Comparison of ENCODE assay signal across 8 cellular contexts in genomic region chr21:43477945-43478386, GRCh38. TPM values are rescaled to one million over a fixed set of nuclear protein-coding genes. Genes with fewer than 3 reads are reported as not detected.
DNase-seq lines count a peak whose midpoint lies in the region; ATAC-seq, FAIRE-seq and TF ChIP-seq lines count a peak whose summit lies in the region.
"Not testable (repeated sequence)": the region's sequence is repeated elsewhere in the genome, so short reads cannot be mapped to it uniquely, and the experiment has no call there.

No MANE protein-coding gene starts in this region.

- not testable (repeated sequence) for H3K9me3 ChIP-seq in A549; heart left ventricle; keratinocyte (ENCODE audit: control insufficient read depth, low read depth, low read length); right lobe of liver; upper lobe of left lung

- TF ChIP-seq RAD21 in A549 (conservative IDR thresholded peaks at IDR 0.05 in 1 of 2, IDR thresholded peaks at IDR 0.05 in 1 of 2): not testable (repeated sequence)

- CTCF ChIA-PET in A549 (lab: Yijun Ruan, JAX): not testable (repeated sequence)

- peak; percentile 91 to 95 for ATAC-seq in A549
- peak; percentile 90 for ATAC-seq in esophagus mucosa
- ATAC-seq in heart left ventricle: peak; percentile 69 to 84 (median 80)
- peak; percentile 83 to 92 (median 86) for ATAC-seq in right lobe of liver
- ATAC-seq in omental fat pad (ENCODE audit: low FRiP score): peak; percentile 84
- ATAC-seq in upper lobe of left lung (ENCODE audit: low FRiP score in 2 of 2): peak; percentile 51 to 82

- no CpG with 5 or more reads among the region's 16 CpGs for WGBS in A549 (ENCODE audit: missing lambda C conversion rate)
- WGBS in heart left ventricle, 4 donors: no CpG with 5 or more reads among the region's 16 CpGs
- whole genome bisulfite sequencing in right lobe of liver (ENCODE audit: insufficient coverage, low coverage, low lambda C conversion rate, missing lambda C conversion rate): no CpG with 5 or more reads among the region's 16 CpGs
- no CpG with 5 or more reads among the region's 16 CpGs for WGBS in upper lobe of left lung, 2 donors

- not testable (repeated sequence) for H3K9ac ChIP-seq in keratinocyte (ENCODE audit: control insufficient read depth, extremely low read depth, insufficient read depth, low read length)

- intact Hi-C loops in heart left ventricle (cut with DNase I); right lobe of liver (cut with DNase I): not testable (repeated sequence)

- not testable (repeated sequence) for H3K36me3 ChIP-seq in heart left ventricle; keratinocyte (ENCODE audit: control insufficient read depth in 2 of 2, extremely low read depth in 1 of 2, insufficient read depth in 2 of 2, low read length in 2 of 2); right lobe of liver; upper lobe of left lung

- FAIRE-seq in A549 (lab: Jason Lieb, UNC): not testable (repeated sequence)
- FAIRE-seq in RCC 7860 (lab: Jason Lieb, UNC) (peak; percentile 84), keratinocyte (lab: Jason Lieb, UNC) (peak; percentile 74)

- H3K27ac ChIP-seq in A549; heart left ventricle; keratinocyte (ENCODE audit: control insufficient read depth, insufficient read depth, low read length); right lobe of liver; upper lobe of left lung: not testable (repeated sequence)

- POLR2A ChIA-PET in A549 (lab: Yijun Ruan, JAX): not testable (repeated sequence)

- not testable (repeated sequence) for H3K9me1 ChIP-seq in keratinocyte (ENCODE audit: control insufficient read depth, extremely low read depth, insufficient read depth, low read length)

- H3K4me1 ChIP-seq in A549; heart left ventricle; keratinocyte (ENCODE audit: control insufficient read depth, extremely low read depth, insufficient read depth, low read length); right lobe of liver; upper lobe of left lung: not testable (repeated sequence)

- dilution Hi-C loops in keratinocyte (cut with MboI; ENCODE audit: extremely low pct_ligation_motif_present, low sequenced_read_pairs): not testable (repeated sequence)

- not testable (repeated sequence) for TF ChIP-seq POLR2A in A549 (IDR thresholded peaks at IDR 0.05; ENCODE audit: low read length); heart left ventricle (IDR thresholded peaks at IDR 0.05); right lobe of liver (IDR thresholded peaks at IDR 0.05); upper lobe of left lung (IDR thresholded peaks at IDR 0.05)

- H3K79me2 ChIP-seq in keratinocyte (ENCODE audit: control insufficient read depth, insufficient read depth, low read length): not testable (repeated sequence)

- not testable (repeated sequence) for H3K4me3 ChIP-seq in A549; heart left ventricle; keratinocyte (ENCODE audit: control insufficient read depth in 2 of 3, extremely low read depth in 1 of 3, insufficient read depth in 2 of 3, low read depth in 1 of 3, low read length in 3 of 3); right lobe of liver; upper lobe of left lung

- TF ChIP-seq CTCF in A549 (IDR thresholded peaks at IDR 0.05); heart left ventricle (IDR thresholded peaks at IDR 0.05); keratinocyte (optimal IDR thresholded peaks at IDR 0.05 in 1 of 3, IDR thresholded peaks at IDR 0.05 in 1 of 3, conservative IDR thresholded peaks at IDR 0.05 in 1 of 3; ENCODE audit: extremely low read depth in 1 of 3, insufficient read depth in 2 of 3, low read length in 3 of 3); right lobe of liver (IDR thresholded peaks at IDR 0.05); omental fat pad (IDR thresholded peaks at IDR 0.05); upper lobe of left lung (IDR thresholded peaks at IDR 0.05): not testable (repeated sequence)

- H3K4me2 ChIP-seq in A549; keratinocyte (ENCODE audit: control insufficient read depth, extremely low read depth, insufficient read depth, low read depth, low read length): not testable (repeated sequence)

- DNase-seq in A549 (ENCODE audit: low read depth in 1 of 2, low spot score in 1 of 2); RCC 7860 (ENCODE audit: low spot score); heart left ventricle; keratinocyte (ENCODE audit: low read depth, low spot score); right lobe of liver; omental fat pad (ENCODE audit: low spot score); upper lobe of left lung: not testable (repeated sequence)

- not testable (repeated sequence) for TF ChIP-seq EP300 in A549 (IDR thresholded peaks at IDR 0.05); upper lobe of left lung (IDR thresholded peaks at IDR 0.05)

- H3K27me3 ChIP-seq in heart left ventricle; keratinocyte (ENCODE audit: control insufficient read depth, extremely low read depth, insufficient read depth, low read length); right lobe of liver; upper lobe of left lung: not testable (repeated sequence)

- H4K20me1 ChIP-seq in keratinocyte (ENCODE audit: control insufficient read depth, extremely low read depth, insufficient read depth, low read length): not testable (repeated sequence)

- not testable (repeated sequence) for H2AFZ ChIP-seq in keratinocyte (ENCODE audit: control insufficient read depth, low read length)

RNA-seq across cellular contexts. Expression of gene SIK1, which starts 51.0 kb away (rescaled TPM):
- polyA plus RNA-seq in A549 (2011; rRNA removed): 57.5 and 74.0 TPM in 2 replicates
- 10.4 and 12.1 TPM in 2 replicates for polyA plus RNA-seq in A549 (2012; cell fraction: cytosol; rRNA removed)
- polyA plus RNA-seq in A549 (2012; cell fraction: nucleus; rRNA removed): 25.5 and 33.0 TPM in 2 replicates
- 12.2 to 17.7 TPM (median 14.0 TPM) in 3 replicates for polyA plus RNA-seq in A549 (2017; fragmentation: RNase III; extraction: RNeasy Plus Mini Kit Qiagen cat#74134 plus additional on column Dnase treatment)
- 63.4 and 75.0 TPM in 2 replicates for polyA minus RNA-seq in A549 (2011; rRNA and poly(A)+ RNA removed)
- 16.5 TPM for total RNA-seq in esophagus mucosa
- 10 to 100 TPM in 4 of 9 donors, 1 to 10 TPM in 4, under 1 TPM in 1; 0.38 to 53.5 (median 5.4) TPM for total RNA-seq in heart left ventricle
- 1 to 10 TPM; 1.4 to 5.7 TPM for polyA plus RNA-seq in heart left ventricle
- 24.6 to 49.6 TPM (median 25.5 TPM) in 3 replicates for polyA plus RNA-seq in keratinocyte
- polyA plus RNA-seq in keratinocyte (2011; ENCODE audit: low read depth): 94.3 TPM
- polyA plus RNA-seq in keratinocyte (2011; cell fraction: cytosol; rRNA removed): 13.1 and 26.6 TPM in 2 replicates
- 122 and 124 TPM in 2 replicates for polyA plus RNA-seq in keratinocyte (2011; cell fraction: nucleus; rRNA removed)
- polyA plus RNA-seq in keratinocyte (2012; ENCODE audit: low replicate concordance): 15.0 and 20.4 TPM in 2 replicates
- polyA minus RNA-seq in keratinocyte: 19.9 to 37.9 TPM (median 25.2 TPM) in 3 replicates
- 59.5 TPM for polyA minus RNA-seq in keratinocyte (2011; cell fraction: cytosol; rRNA and poly(A)+ RNA removed)
- 43.2 and 64.8 TPM in 2 replicates for polyA minus RNA-seq in keratinocyte (2011; cell fraction: nucleus; rRNA and poly(A)+ RNA removed)
- total RNA-seq in right lobe of liver: 10 to 100 TPM in 3 of 6 experiments, 1 to 10 TPM in 3; 4.2 to 44.4 (median 23.9) TPM
- 10 to 100 TPM in 2 of 4 donors, 1 to 10 TPM in 2; 3.8 to 86.6 (median 14.5) TPM for total RNA-seq in omental fat pad
- 10 to 100 TPM in 5 of 6 donors, 1 to 10 TPM in 1; 7.8 to 77.3 (median 43.7) TPM for total RNA-seq in upper lobe of left lung
